Comparison of ENCODE assay signal across 9 cellular contexts in genomic region chrX:135295944-135296305, GRCh38. TPM values are rescaled to one million over a fixed set of nuclear protein-coding genes. Genes with fewer than 3 reads are reported as not detected.
DNase-seq lines count a peak whose midpoint lies in the region; ATAC-seq and TF ChIP-seq lines count a peak whose summit lies in the region.
"Had no signal": no experiment of that assay in that cellular context is flagged by ENCODE, and none has a peak within 500 bp of the region (broad histone marks: within the 10 kb centered on the region; RNA-seq: fewer than 3 reads in every experiment).

No MANE protein-coding gene starts in this region.

- H4K20me1 ChIP-seq in Loucy (ENCODE audit: insufficient read depth, low read length, poor library complexity, severe bottlenecking): no peaks in the 10 kb centered on the region

- no peaks in the 10 kb centered on the region for H3K9me2 ChIP-seq in Loucy (replicated peaks; ENCODE audit: low read depth, low read length)

- TF ChIP-seq CTCF in Loucy (conservative IDR thresholded peaks at IDR 0.05; ENCODE audit: low read length): no peak
- TF ChIP-seq CTCF in kidney epithelial cell (IDR thresholded peaks at IDR 0.05; ENCODE audit: insufficient read depth, low read length, poor library complexity, severe bottlenecking): no peak
- no peak for TF ChIP-seq CTCF in osteocyte (IDR thresholded peaks at IDR 0.05)

- no peaks in the 10 kb centered on the region for H3K27me3 ChIP-seq in CD8-positive, alpha-beta memory T cell (ENCODE audit: insufficient read depth, low read length, poor library complexity, severe bottlenecking)
- H3K27me3 ChIP-seq in Loucy (ENCODE audit: insufficient read depth, low read length, poor library complexity, severe bottlenecking) (no peaks in the 10 kb centered on the region), kidney epithelial cell (ENCODE audit: control insufficient read depth, insufficient read depth, low read length) (no peaks in the 10 kb centered on the region)

- peaks cover 11 to 23% (median 12%) of the 10 kb centered on the region in 3 donors for H3K36me3 Mint-ChIP-seq in CD8-positive, alpha-beta memory T cell
- H3K36me3 Mint-ChIP-seq in osteocyte (ENCODE audit: unreplicated experiment): peaks cover 13% of the 10 kb centered on the region

- H3K36me3 ChIP-seq in CD8-positive, alpha-beta memory T cell (ENCODE audit: insufficient read depth, low read length): no peaks in the 10 kb centered on the region
- H3K36me3 ChIP-seq in Loucy (ENCODE audit: insufficient read depth, low read length): no peaks in the 10 kb centered on the region
- no peaks in the 10 kb centered on the region for H3K36me3 ChIP-seq in kidney epithelial cell (ENCODE audit: control insufficient read depth, insufficient read depth, low read length)

- H3K4me3 ChIP-seq in CD8-positive, alpha-beta memory T cell (ENCODE audit: low read length): peak overlapping the region; percentile 86
- H3K4me3 ChIP-seq in Loucy (ENCODE audit: low read length, poor library complexity, severe bottlenecking) (peak overlapping the region; percentile 71), kidney epithelial cell (ENCODE audit: low read depth, low read length) (peak overlapping the region; percentile 29)

- no peaks in the 10 kb centered on the region for H3F3A ChIP-seq in Loucy (ENCODE audit: low read depth)

- H3K9me3 ChIP-seq in CD8-positive, alpha-beta memory T cell (ENCODE audit: low read length): no peaks in the 10 kb centered on the region
- H3K9me3 ChIP-seq in Loucy (ENCODE audit: insufficient read depth, low read depth, low read length): no peaks in the 10 kb centered on the region

- H3K9ac ChIP-seq in Loucy (ENCODE audit: low read depth, low read length, poor library complexity, severe bottlenecking): peak overlapping the region; percentile 47

- no peak for DNase-seq in CD8-positive, alpha-beta memory T cell
- DNase-seq in kidney epithelial cell (ENCODE audit: low read depth): no peak
- DNase-seq in DMS53 treated with DMSO at 0.1 percent for 48 hours (lab: John Stamatoyannopoulos, UW; ENCODE audit: unreplicated experiment): no peak
- DNase-seq in osteocyte (ENCODE audit: extremely low spot score, unreplicated experiment): no peak
- DNase-seq in NOMO-1 treated with dmso at 0.1 percent for 144 hours (lab: John Stamatoyannopoulos, UW; ENCODE audit: unreplicated experiment): no peak

- H3K4me2 ChIP-seq in Loucy (ENCODE audit: low read depth, low read length, poor library complexity, severe bottlenecking): peak overlapping the region; percentile 81

- CTCF ChIA-PET in CD8-positive, alpha-beta memory T cell (lab: Charles Lee): no interaction called here

- ATAC-seq in GM21447 (IDR thresholded peaks at IDR 0.05; ENCODE audit: unreplicated experiment) (peak; percentile 60), GM18867 (IDR thresholded peaks at IDR 0.05; ENCODE audit: unreplicated experiment) (no peak)
- ATAC-seq: HCT116 had no signal

- peak overlapping the region; percentile 53 for H3K27ac ChIP-seq in CD8-positive, alpha-beta memory T cell (ENCODE audit: low read depth, low read length)

- peaks cover 0 to 7% of the 10 kb centered on the region in 2 donors for H3K27me3 Mint-ChIP-seq in CD8-positive, alpha-beta memory T cell
- H3K27me3 Mint-ChIP-seq in osteocyte (ENCODE audit: unreplicated experiment): no peaks in the 10 kb centered on the region

- peak overlapping the region; percentile 69 to 98 (median 90) for H3K27ac Mint-ChIP-seq in CD8-positive, alpha-beta memory T cell
- no peak overlapping the region for H3K27ac Mint-ChIP-seq in osteocyte (ENCODE audit: unreplicated experiment)

- peak overlapping the region; percentile 92 to 96 (median 95) for H3K4me3 Mint-ChIP-seq in CD8-positive, alpha-beta memory T cell
- no peak overlapping the region for H3K4me3 Mint-ChIP-seq in osteocyte (ENCODE audit: unreplicated experiment)

- H3K4me1 ChIP-seq in CD8-positive, alpha-beta memory T cell (ENCODE audit: insufficient read depth, low read length): peaks cover 14% of the 10 kb centered on the region
- H3K4me1 ChIP-seq in Loucy (ENCODE audit: insufficient read depth, low read length, poor library complexity, severe bottlenecking): peaks cover 4% of the 10 kb centered on the region

- no peaks in the 10 kb centered on the region for H3K79me2 ChIP-seq in Loucy (ENCODE audit: insufficient read depth, low read length)

- peaks cover 0 to 6% (median 4%) of the 10 kb centered on the region in 5 donors for H3K9me3 Mint-ChIP-seq in CD8-positive, alpha-beta memory T cell
- H3K9me3 Mint-ChIP-seq in osteocyte (ENCODE audit: unreplicated experiment): peaks cover 39% of the 10 kb centered on the region

- H3K4me1 Mint-ChIP-seq in CD8-positive, alpha-beta memory T cell: peaks cover 15 to 38% (median 29%) of the 10 kb centered on the region in 3 donors
- no peaks in the 10 kb centered on the region for H3K4me1 Mint-ChIP-seq in osteocyte (ENCODE audit: unreplicated experiment)

- POLR2A ChIA-PET in CD8-positive, alpha-beta memory T cell (lab: Charles Lee): no interaction called here

- peak overlapping the region; percentile 80 for H2AFZ ChIP-seq in Loucy (ENCODE audit: low read length)

RNA-seq across cellular contexts. Expression of gene ETDC, which starts 13.4 kb away (rescaled TPM):
- not detected for total RNA-seq in CD8-positive, alpha-beta memory T cell
- not detected for polyA plus RNA-seq in CD8-positive, alpha-beta memory T cell
- not detected in 2 replicates for total RNA-seq in kidney epithelial cell
- not detected in 2 replicates for total RNA-seq in osteocyte

RNA-seq across cellular contexts. Expression of gene ETDA, which starts 44.1 kb away (rescaled TPM):
- total RNA-seq in CD8-positive, alpha-beta memory T cell: not detected
- not detected for polyA plus RNA-seq in CD8-positive, alpha-beta memory T cell
- total RNA-seq in kidney epithelial cell (not detected in 2 replicates), osteocyte (not detected in 2 replicates)

RNA-seq across cellular contexts. Expression of gene ZNF75D, which starts 48.0 kb away (rescaled TPM):
- 1 to 10 TPM; 5.8 to 6.7 TPM for total RNA-seq in CD8-positive, alpha-beta memory T cell
- polyA plus RNA-seq in CD8-positive, alpha-beta memory T cell: 11.4 TPM
- total RNA-seq in kidney epithelial cell (5.5 and 7.8 TPM in 2 replicates), osteocyte (7.1 and 8.3 TPM in 2 replicates)

RNA-seq across cellular contexts. Expression of gene ZNF449, which starts 48.7 kb away (rescaled TPM):
- 1 to 10 TPM; 1.6 to 1.8 TPM for total RNA-seq in CD8-positive, alpha-beta memory T cell
- 1.9 TPM for polyA plus RNA-seq in CD8-positive, alpha-beta memory T cell
- total RNA-seq in kidney epithelial cell (6.4 and 7.6 TPM in 2 replicates), osteocyte (12.2 and 13.2 TPM in 2 replicates)

Comparison
In these comparisons a context has a peak if more than half of its experiments do, and no peak if none do; other contexts are left out.
1. H3K4me3 ChIP-seq: peak in every context shown above with its lines; median percentile 86 in CD8-positive, alpha-beta memory T cell; 71 in Loucy; 29 in kidney epithelial cell.